ENCODE assay signal across 1 cellular context in genomic region chr2:112142525-112143078, GRCh38.
TF ChIP-seq lines count a peak whose summit lies in the region.

No MANE protein-coding gene starts in this region.

TF ChIP-seq in IMR-90, 13 proteins besides CTCF, POLR2A, EP300 and RAD21 (continued from another document):
- no peak for TF ChIP-seq ELK1 (IDR thresholded peaks at IDR 0.05; ENCODE audit: borderline replicate concordance, low read depth, low read length)
